Comparison of ENCODE assay signal across 22 cellular contexts in the genomic region with DNA sequence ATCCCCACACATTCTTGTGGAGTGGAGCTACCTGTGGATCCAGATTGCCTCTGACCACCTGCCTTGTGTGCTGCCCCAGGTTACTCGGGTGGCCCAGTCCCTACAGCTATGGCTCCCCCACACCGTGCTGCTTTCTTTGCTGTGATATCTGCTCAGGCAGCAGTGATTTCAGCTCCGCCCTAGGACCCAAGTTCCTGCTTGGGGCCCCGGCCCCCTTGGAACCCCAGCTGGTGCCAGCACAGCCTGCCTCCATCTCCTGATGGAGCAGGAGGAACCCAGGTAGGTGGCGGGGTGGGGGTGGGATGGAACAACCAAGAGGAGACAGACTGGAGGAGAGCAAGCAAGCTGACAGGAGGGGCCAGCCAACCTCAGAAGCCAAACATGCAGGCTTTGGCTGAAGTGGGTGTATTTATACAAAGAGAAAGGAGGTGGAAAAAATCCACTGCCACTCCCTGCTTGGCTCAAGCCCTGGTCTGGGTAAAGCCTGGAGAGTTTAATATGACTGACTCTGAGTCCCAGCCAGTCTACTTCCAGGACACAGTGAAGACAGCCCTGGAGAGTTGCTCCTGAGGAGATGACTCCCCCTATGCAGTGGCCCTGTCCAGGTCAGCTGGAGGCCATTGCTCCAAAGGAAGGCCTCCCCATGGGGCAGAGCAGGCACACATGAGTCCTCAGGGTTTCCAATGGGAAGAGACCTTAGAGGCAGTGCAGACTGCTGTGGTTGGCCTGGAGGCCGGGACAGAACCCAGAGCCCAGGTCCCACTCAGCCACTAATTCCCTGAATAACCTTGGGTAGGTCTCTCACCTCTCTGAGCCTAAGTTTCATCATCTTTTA.
"Had no signal": no experiment of that assay in that cellular context is flagged by ENCODE, and none has a peak within 500 bp of the region (broad histone marks: within the 10 kb centered on the region; RNA-seq: fewer than 3 reads in every experiment).

No MANE protein-coding gene starts in this region.

- DNase-seq: colonic mucosa; dermis blood vessel endothelial cell; gastrocnemius medialis; heart right ventricle; hypothalamus; left ventricle myocardium inferior; lower lobe of right lung; natural killer cell; ovary; sigmoid colon; stimulated activated CD4-positive, alpha-beta T cell treated with anti-CD3 and anti-CD28 coated beads, Interleukin-2, amount 100 ng/mL, for 24 hours; stimulated activated CD4-positive, alpha-beta T cell treated with anti-CD3 and anti-CD28 coated beads, Interleukin-4, amount 100 ng/mL, for 4 hours; stimulated activated naive B cell treated with anti-CD40 and anti-IgM and Interleukin-4, amounts not matched to agents 10 μg/mL and 1 μg/mL and 100 μg/mL, for 72 hours; stimulated activated naive CD8-positive, alpha-beta T cell treated with anti-CD3 and anti-CD28 coated beads, Interleukin-15, amount 100 ng/mL, for 72 hours; testis; upper lobe of right lung had no signal

- H3K27ac ChIP-seq: colonic mucosa, gastrocnemius medialis, heart right ventricle, left ventricle myocardium inferior, lower lobe of right lung, ovary, right atrium auricular region, sigmoid colon, skin epidermis, testis, tibial nerve, upper lobe of right lung had no signal

- H3K27me3 ChIP-seq: colonic mucosa, gastrocnemius medialis, ovary, right atrium auricular region, sigmoid colon, testis, tibial nerve, upper lobe of right lung had no signal

- H3K4me1 ChIP-seq: colonic mucosa, gastrocnemius medialis, heart right ventricle, left ventricle myocardium inferior, lower lobe of right lung, right atrium auricular region, sigmoid colon, testis, tibial nerve, upper lobe of right lung had no signal

- H3K4me3 ChIP-seq: colonic mucosa, gastrocnemius medialis, heart right ventricle, left ventricle myocardium inferior, lower lobe of right lung, ovary, right atrium auricular region, sigmoid colon, skin epidermis, testis, tibial nerve, upper lobe of right lung had no signal

- H3K4me1 Mint-ChIP-seq: memory B cell; mesothelial cell of epicardium; natural killer cell; neural crest cell; stimulated activated naive B cell treated with anti-CD40 and anti-IgM and Interleukin-4, amounts not matched to agents 10 μg/mL and 1 μg/mL and 100 μg/mL, for 72 hours had no signal

- H3K36me3 ChIP-seq: colonic mucosa, gastrocnemius medialis, heart right ventricle, left ventricle myocardium inferior, lower lobe of right lung, ovary, right atrium auricular region, sigmoid colon, tibial nerve, upper lobe of right lung had no signal

- ATAC-seq: gastrocnemius medialis; heart right ventricle; lower lobe of right lung; natural killer cell; stimulated activated naive B cell treated with anti-CD40 and anti-IgM and Interleukin-4, amounts not matched to agents 10 μg/mL and 1 μg/mL and 100 μg/mL, for 72 hours; stimulated activated naive CD8-positive, alpha-beta T cell treated with anti-CD3 and anti-CD28 coated beads, Interleukin-15, amount 100 ng/mL, for 72 hours; upper lobe of right lung had no signal

- H3K9me3 ChIP-seq: colonic mucosa, gastrocnemius medialis, heart right ventricle, left ventricle myocardium inferior, lower lobe of right lung, ovary, right atrium auricular region, sigmoid colon, testis, tibial nerve, upper lobe of right lung had no signal

- H3K9me3 Mint-ChIP-seq: memory B cell; natural killer cell; stimulated activated naive B cell treated with anti-CD40 and anti-IgM and Interleukin-4, amounts not matched to agents 10 μg/mL and 1 μg/mL and 100 μg/mL, for 72 hours; stimulated activated naive CD8-positive, alpha-beta T cell treated with anti-CD3 and anti-CD28 coated beads, Interleukin-15, amount 100 ng/mL, for 72 hours had no signal

- H3K27me3 Mint-ChIP-seq: memory B cell; stimulated activated naive B cell treated with anti-CD40 and anti-IgM and Interleukin-4, amounts not matched to agents 10 μg/mL and 1 μg/mL and 100 μg/mL, for 72 hours; stimulated activated naive CD8-positive, alpha-beta T cell treated with anti-CD3 and anti-CD28 coated beads, Interleukin-15, amount 100 ng/mL, for 72 hours had no signal

- H3K4me3 Mint-ChIP-seq: memory B cell; mesothelial cell of epicardium; natural killer cell; neural crest cell; stimulated activated naive B cell treated with anti-CD40 and anti-IgM and Interleukin-4, amounts not matched to agents 10 μg/mL and 1 μg/mL and 100 μg/mL, for 72 hours; stimulated activated naive CD8-positive, alpha-beta T cell treated with anti-CD3 and anti-CD28 coated beads, Interleukin-15, amount 100 ng/mL, for 72 hours had no signal

- H3K36me3 Mint-ChIP-seq: memory B cell; mesothelial cell of epicardium; natural killer cell; stimulated activated naive B cell treated with anti-CD40 and anti-IgM and Interleukin-4, amounts not matched to agents 10 μg/mL and 1 μg/mL and 100 μg/mL, for 72 hours had no signal

- H3K27ac Mint-ChIP-seq: memory B cell; mesothelial cell of epicardium; natural killer cell; stimulated activated naive B cell treated with anti-CD40 and anti-IgM and Interleukin-4, amounts not matched to agents 10 μg/mL and 1 μg/mL and 100 μg/mL, for 72 hours had no signal
